Comparison of ENCODE assay signal across 15 cellular contexts in genomic region chr17:10992097-10992496, GRCh38.
"Had no signal": no experiment of that assay in that cellular context is flagged by ENCODE, and none has a peak within 500 bp of the region (broad histone marks: within the 10 kb centered on the region; RNA-seq: fewer than 3 reads in every experiment).

No MANE protein-coding gene starts in this region.

- H3K4me3 Mint-ChIP-seq: effector memory CD8-positive, alpha-beta T cell; naive thymus-derived CD8-positive, alpha-beta T cell; neural crest cell; stimulated activated naive B cell treated with anti-CD40 and anti-IgM and Interleukin-4, amounts not matched to agents 10 μg/mL and 1 μg/mL and 100 μg/mL, for 72 hours; stimulated activated naive CD8-positive, alpha-beta T cell treated with anti-CD3 and anti-CD28 coated beads, Interleukin-15, Interleukin-2, amounts not matched to agents 100 ng/mL and 50 ng/mL, for 24 hours had no signal

- H3K36me3 Mint-ChIP-seq: naive thymus-derived CD8-positive, alpha-beta T cell; stimulated activated naive B cell treated with anti-CD40 and anti-IgM and Interleukin-4, amounts not matched to agents 10 μg/mL and 1 μg/mL and 100 μg/mL, for 72 hours had no signal

- H3K4me1 Mint-ChIP-seq: naive thymus-derived CD8-positive, alpha-beta T cell; neural crest cell; stimulated activated naive B cell treated with anti-CD40 and anti-IgM and Interleukin-4, amounts not matched to agents 10 μg/mL and 1 μg/mL and 100 μg/mL, for 72 hours had no signal

- H3K9me3 Mint-ChIP-seq: naive thymus-derived CD8-positive, alpha-beta T cell; neural crest cell; stimulated activated naive CD8-positive, alpha-beta T cell treated with anti-CD3 and anti-CD28 coated beads, Interleukin-15, Interleukin-2, amounts not matched to agents 100 ng/mL and 50 ng/mL, for 24 hours had no signal

- H3K27ac Mint-ChIP-seq: effector memory CD8-positive, alpha-beta T cell; naive thymus-derived CD8-positive, alpha-beta T cell; stimulated activated naive B cell treated with anti-CD40 and anti-IgM and Interleukin-4, amounts not matched to agents 10 μg/mL and 1 μg/mL and 100 μg/mL, for 72 hours; stimulated activated naive CD8-positive, alpha-beta T cell treated with anti-CD3 and anti-CD28 coated beads, Interleukin-15, Interleukin-2, amounts not matched to agents 100 ng/mL and 50 ng/mL, for 24 hours had no signal

- DNase-seq: cerebellar nuclear complex; cortex of kidney; effector memory CD8-positive, alpha-beta T cell; erythroblast; head of caudate nucleus; kidney; left lung; lower lobe of right lung; naive thymus-derived CD8-positive, alpha-beta T cell; pancreas; spleen; stimulated activated naive B cell treated with anti-CD40 and anti-IgM and Interleukin-4, amounts not matched to agents 10 μg/mL and 1 μg/mL and 100 μg/mL, for 72 hours; upper lobe of left lung had no signal
